Comparison of ENCODE assay signal across 1 cellular context in genomic region chr6:34695729-34696188, GRCh38.
A peak's percentile ranks its signal among the peaks of the same experiment; 100 is the strongest.
TF ChIP-seq lines count a peak whose summit lies in the region.

No MANE protein-coding gene starts in this region.

TF ChIP-seq in GM12878, 131 proteins besides CTCF, POLR2A, EP300 and RAD21 (continued from another document):
- peak; percentile 10 for TF ChIP-seq E4F1 (IDR thresholded peaks at IDR 0.05; ENCODE audit: borderline replicate concordance, partially characterized antibody)
- 0 out of 2 replicates have a peak, but pooled peaks have one; percentile 9 for TF ChIP-seq WRNIP1 (IDR thresholded peaks at IDR 0.05; ENCODE audit: borderline replicate concordance, low read depth, low read length)
- no peak for TF ChIP-seq MEF2B (IDR thresholded peaks at IDR 0.05; ENCODE audit: partially characterized antibody, poor library complexity, severe bottlenecking)
- 0 out of 2 replicates have a peak, but pooled peaks have one; percentile 14 for TF ChIP-seq IRF5 (IDR thresholded peaks at IDR 0.05; ENCODE audit: borderline replicate concordance)
